ENCODE assay signal across 9 cellular contexts in genomic region chr15:65377976-65378366, GRCh38. TPM values are rescaled to one million over a fixed set of nuclear protein-coding genes. Genes with fewer than 3 reads are reported as not detected.
DNase-seq lines count a peak whose midpoint lies in the region; TF ChIP-seq lines count a peak whose summit lies in the region.
"Had no signal": no experiment of that assay in that cellular context is flagged by ENCODE, and none has a peak within 500 bp of the region (broad histone marks: within the 10 kb centered on the region; RNA-seq: fewer than 3 reads in every experiment).

Gene IGDCC3 (minus strand): TSS chr15:65378002. CDS start chr15:65377788, 214 bp downstream.

- no peaks in the 10 kb centered on the region for H3K9me3 ChIP-seq in prostate gland

- no peak for TF ChIP-seq CTCF in VCaP (conservative IDR thresholded peaks at IDR 0.05)
- TF ChIP-seq CTCF in prostate gland (IDR thresholded peaks at IDR 0.05), result no peak

- intact Hi-C loops in head of caudate nucleus (cut with DNase I) (no loop called here), prostate gland (cut with DNase I) (no loop called here)

- H3K27me3 ChIP-seq in prostate gland (replicated peaks; ENCODE audit: insufficient read depth), result no peaks in the 10 kb centered on the region

- H3K27ac ChIP-seq in VCaP, result peak within 1 kb of the TSS; percentile 43; the same call in 1 of the 2 replicates
- no peak within 1 kb of the TSS for H3K27ac ChIP-seq in prostate gland
- H3K27ac ChIP-seq: epithelial cell of prostate had no signal

- H3K36me3 ChIP-seq in prostate gland, result no peaks in the 10 kb centered on the region

- H3K4me3 ChIP-seq in prostate gland, result peak within 1 kb of the TSS; percentile 35 to 44

- WGBS in prostate gland, result 1% methylated on average over 19 of the region's 42 CpGs

- DNase-seq in GM03348 (ENCODE audit: low spot score), result peak; percentile 33
- peak in 28 of 42 donors; percentile 11 to 67 (median 37) for DNase-seq in head of caudate nucleus
- no peak for DNase-seq in prostate gland (ENCODE audit: low spot score)
- no peak for DNase-seq in LoVo (ENCODE audit: low spot score)
- DNase-seq in NAMALWA (ENCODE audit: low spot score), result no peak
- DNase-seq in GDM1 (lab: John Stamatoyannopoulos, UW), result no peak
- DNase-seq in activated CD4-positive, CD25-positive, alpha-beta regulatory T cell treated with anti-CD3 and anti-CD28 coated beads, Interleukin-2, amount 50 U/mL, for 72 hours, result no peak

- peaks cover 8% of the 10 kb centered on the region for H3K4me1 ChIP-seq in prostate gland (replicated peaks)

- no peak for TF ChIP-seq POLR2A in prostate gland (IDR thresholded peaks at IDR 0.05)

RNA-seq across cellular contexts. Expression of gene IGDCC3, which starts in this region (rescaled TPM):
- total RNA-seq in prostate gland, result 1 to 10 TPM in 1 of 2 donors, under 1 TPM in 1; 0.05 to 2.7 TPM

Comparison
In these comparisons a context has a peak if more than half of its experiments do, and no peak if none do; other contexts are left out.
1. DNase-seq: peak in GM03348 (single experiment) and head of caudate nucleus (28 of 42); none in prostate gland (single experiment), LoVo (single experiment), NAMALWA (single experiment), GDM1 (single experiment) and activated CD4-positive, CD25-positive, alpha-beta regulatory T cell treated with anti-CD3 and anti-CD28 coated beads, Interleukin-2, amount 50 U/mL, for 72 hours (single experiment).